ENCODE assay signal across 12 cellular contexts in the genomic region with DNA sequence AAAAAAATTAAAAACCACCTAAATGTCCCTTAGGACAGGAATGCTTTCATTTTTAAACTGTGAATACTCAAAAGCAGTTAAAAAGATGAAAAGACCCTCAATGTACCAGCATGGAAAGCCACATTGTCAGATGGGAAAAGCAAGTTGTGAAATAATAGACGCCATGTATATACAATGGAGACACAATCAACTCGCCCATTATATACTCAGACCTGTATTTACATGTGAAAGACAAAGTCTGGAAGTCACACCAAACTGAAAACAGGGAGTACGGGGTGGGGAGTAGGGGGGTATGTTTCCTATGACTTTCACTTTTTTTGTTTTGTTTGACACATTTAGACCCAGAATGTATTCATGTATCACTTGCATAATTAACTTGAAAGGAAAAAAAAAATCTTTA.
DNase-seq lines count a peak whose midpoint lies in the region; ATAC-seq and TF ChIP-seq lines count a peak whose summit lies in the region.
"Had no signal": no experiment of that assay in that cellular context is flagged by ENCODE, and none has a peak within 500 bp of the region (broad histone marks: within the 10 kb centered on the region; RNA-seq: fewer than 3 reads in every experiment).

No MANE protein-coding gene starts in this region.

- H3K4me2 ChIP-seq in GM23338, result peak overlapping the region; percentile 49

- H3K9ac ChIP-seq in HUES64 (ENCODE audit: low read depth, low read length), result no peak overlapping the region
- H3K9ac ChIP-seq: BLaER1 treated with 17β-estradiol and CSF1 and Interleukin-3, amounts not matched to agents 10 nM and 100 nM; GM23248 had no signal

- H3K4me1 ChIP-seq in GM23338 (ENCODE audit: insufficient read depth), result peaks cover 43% of the 10 kb centered on the region
- H3K4me1 ChIP-seq in HUES64 (ENCODE audit: insufficient read depth, low read length), result peaks cover 28% of the 10 kb centered on the region

- H3K36me3 Mint-ChIP-seq in GM23338 (ENCODE audit: low read depth) (no peaks in the 10 kb centered on the region; the same call in 2 of the 3 replicates), WTC11 (no peaks in the 10 kb centered on the region), nephron (ENCODE audit: low read depth) (no peaks in the 10 kb centered on the region)
- no peaks in the 10 kb centered on the region for H3K36me3 Mint-ChIP-seq in activated CD4-positive, alpha-beta T cell treated with anti-CD3 and anti-CD28 coated beads, Interleukin-2, amount 10 ng/mL, durations not matched to agents 7 days and 5 days (ENCODE audit: low read depth)
- H3K36me3 Mint-ChIP-seq: CD8-positive, alpha-beta T cell had no signal

- H4K20me1 ChIP-seq in GM23338 (replicated peaks; ENCODE audit: insufficient read depth), result no peaks in the 10 kb centered on the region
- H4K20me1 ChIP-seq: BLaER1 treated with 17β-estradiol and CSF1 and Interleukin-3, amounts not matched to agents 10 nM and 100 nM had no signal

- H3K9me3 Mint-ChIP-seq in GM23338 (no peaks in the 10 kb centered on the region; the same call in 2 of the 3 replicates), WTC11 (no peaks in the 10 kb centered on the region), nephron (no peaks in the 10 kb centered on the region)
- no peaks in the 10 kb centered on the region for H3K9me3 Mint-ChIP-seq in activated CD4-positive, alpha-beta T cell treated with anti-CD3 and anti-CD28 coated beads, Interleukin-2, amount 10 ng/mL, durations not matched to agents 7 days and 5 days
- H3K9me3 Mint-ChIP-seq: CD8-positive, alpha-beta T cell had no signal

- H3F3A ChIP-seq in GM23338 (replicated peaks; ENCODE audit: low read depth), result no peaks in the 10 kb centered on the region; the same call in 1 of the 2 replicates

- H3K36me3 ChIP-seq in GM23338 (ENCODE audit: insufficient read depth) (no peaks in the 10 kb centered on the region), HUES64 (ENCODE audit: insufficient read depth, low read length) (no peaks in the 10 kb centered on the region)
- H3K36me3 ChIP-seq: BLaER1 treated with 17β-estradiol and CSF1 and Interleukin-3, amounts not matched to agents 10 nM and 100 nM had no signal

- POLR2A ChIA-PET in WTC11 (lab: Charles Lee), result no interaction called here
- POLR2A ChIA-PET in activated CD4-positive, alpha-beta T cell treated with anti-CD3 and anti-CD28 coated beads, Interleukin-2, amount 10 ng/mL, durations not matched to agents 7 days and 5 days (lab: Charles Lee), result no interaction called here

- 0% methylated on average over 1 of the region's 3 CpGs for WGBS in HUES64

- H3K27ac Mint-ChIP-seq in GM23338 (peak overlapping the region; percentile 84; the same call in 1 of the 2 replicates), WTC11 (peak overlapping the region; percentile 75), nephron (peak overlapping the region in 2 of 3 experiments; percentile 43 to 69)
- H3K27ac Mint-ChIP-seq in activated CD4-positive, alpha-beta T cell treated with anti-CD3 and anti-CD28 coated beads, Interleukin-2, amount 10 ng/mL, durations not matched to agents 7 days and 5 days, result no peak overlapping the region
- H3K27ac Mint-ChIP-seq: B cell; CD8-positive, alpha-beta T cell had no signal

- no peak for TF ChIP-seq CTCF in GM23338 (conservative IDR thresholded peaks at IDR 0.05; ENCODE audit: low read depth in 2 of 2)
- TF ChIP-seq CTCF in WTC11 (IDR thresholded peaks at IDR 0.05), result no peak
- TF ChIP-seq CTCF in nephron (IDR thresholded peaks at IDR 0.05; ENCODE audit: unreplicated experiment in 3 of 3), result no peak

- H3K4me1 Mint-ChIP-seq in GM23338, result peaks cover 70% of the 10 kb centered on the region
- H3K4me1 Mint-ChIP-seq in WTC11, result peaks cover 75% of the 10 kb centered on the region
- H3K4me1 Mint-ChIP-seq in nephron, result peaks cover 43% of the 10 kb centered on the region
- H3K4me1 Mint-ChIP-seq in activated CD4-positive, alpha-beta T cell treated with anti-CD3 and anti-CD28 coated beads, Interleukin-2, amount 10 ng/mL, durations not matched to agents 7 days and 5 days, result no peaks in the 10 kb centered on the region

- CTCF ChIA-PET in WTC11 (lab: Charles Lee), result interaction anchor here (1.2 to 1.3 kb wide), 3 partner anchors 13 to 105 kb away, joined by 3 to 4 read pairs (median 3); no protein-coding TSS in a partner anchor
- CTCF ChIA-PET in activated CD4-positive, alpha-beta T cell treated with anti-CD3 and anti-CD28 coated beads, Interleukin-2, amount 10 ng/mL, durations not matched to agents 7 days and 5 days (lab: Charles Lee), result no interaction called here

- H3K4me3 ChIP-seq in GM23338 (no peak overlapping the region), HUES64 (ENCODE audit: low read length) (no peak overlapping the region)
- H3K4me3 ChIP-seq: BLaER1 treated with 17β-estradiol and CSF1 and Interleukin-3, amounts not matched to agents 10 nM and 100 nM; GM23248 had no signal

- H3K4me3 Mint-ChIP-seq in GM23338 (0 out of 3 replicates have a peak overlapping the region, but pooled peaks have one; percentile 32), WTC11 (no peak overlapping the region), nephron (no peak overlapping the region)
- H3K4me3 Mint-ChIP-seq in activated CD4-positive, alpha-beta T cell treated with anti-CD3 and anti-CD28 coated beads, Interleukin-2, amount 10 ng/mL, durations not matched to agents 7 days and 5 days, result no peak overlapping the region
- H3K4me3 Mint-ChIP-seq: B cell; CD8-positive, alpha-beta T cell had no signal

- H3K27me3 ChIP-seq in GM23338 (ENCODE audit: insufficient read depth) (peaks cover 37% of the 10 kb centered on the region), HUES64 (ENCODE audit: insufficient read depth, low read length) (peaks cover 43% of the 10 kb centered on the region)
- H3K27me3 ChIP-seq: BLaER1 treated with 17β-estradiol and CSF1 and Interleukin-3, amounts not matched to agents 10 nM and 100 nM had no signal

- ATAC-seq in GM23338, result 0 out of 3 replicates have a peak, but pooled peaks have one; percentile 3
- ATAC-seq in WTC11, result peak; percentile 5; the same call in 1 of the 2 replicates
- ATAC-seq: CD8-positive, alpha-beta T cell had no signal

- H3K27ac ChIP-seq in GM23338 (ENCODE audit: low read depth), result peak overlapping the region; percentile 73; the same call in 1 of the 2 replicates
- H3K27ac ChIP-seq in HUES64 (ENCODE audit: low read depth, low read length), result peak overlapping the region; percentile 37; the same call in 1 of the 2 replicates
- H3K27ac ChIP-seq: BLaER1 treated with 17β-estradiol and CSF1 and Interleukin-3, amounts not matched to agents 10 nM and 100 nM; GM23248 had no signal

- H3K79me2 ChIP-seq in GM23338 (replicated peaks; ENCODE audit: insufficient read depth), result no peaks in the 10 kb centered on the region

- no peaks in the 10 kb centered on the region; the same call in 1 of the 2 replicates for H3K9me2 ChIP-seq in GM23338 (ENCODE audit: insufficient read depth)

- no peaks in the 10 kb centered on the region for H3K9me3 ChIP-seq in HUES64 (ENCODE audit: insufficient read depth, low read depth, low read length)

- peaks cover 33% of the 10 kb centered on the region for H3K27me3 Mint-ChIP-seq in GM23338 (ENCODE audit: insufficient read depth, low read depth, poor library complexity)
- H3K27me3 Mint-ChIP-seq in WTC11 (ENCODE audit: low read depth), result peaks cover 47% of the 10 kb centered on the region
- peaks cover 72% of the 10 kb centered on the region for H3K27me3 Mint-ChIP-seq in nephron (ENCODE audit: low read depth)
- peaks cover 36% of the 10 kb centered on the region for H3K27me3 Mint-ChIP-seq in activated CD4-positive, alpha-beta T cell treated with anti-CD3 and anti-CD28 coated beads, Interleukin-2, amount 10 ng/mL, durations not matched to agents 7 days and 5 days

- DNase-seq in GM23338 (ENCODE audit: low spot score) (no peak), WTC11 (ENCODE audit: low spot score) (no peak), NCI-H1417 (lab: John Stamatoyannopoulos, UW) (no peak), GOT3 (lab: John Stamatoyannopoulos, UW) (no peak)
- DNase-seq in activated CD4-positive, alpha-beta T cell treated with anti-CD3 and anti-CD28 coated beads, Interleukin-2, amount 10 ng/mL, durations not matched to agents 7 days and 5 days, result no peak
- DNase-seq: CD8-positive, alpha-beta T cell; GM23248; HCEC 1CT had no signal

- H2AFZ ChIP-seq in GM23338, result no peak overlapping the region
- H2AFZ ChIP-seq: GM23248 had no signal

TF ChIP-seq in GM23338, 12 proteins besides CTCF, POLR2A, EP300 and RAD21 (continues in another document):
- TF ChIP-seq NANOG (IDR thresholded peaks at IDR 0.05; ENCODE audit: borderline replicate concordance) (peak; percentile 85), EZH2phosphoT487 (IDR thresholded peaks at IDR 0.05; ENCODE audit: unreplicated experiment) (no peak), ZNF331 (CRISPR knock-in tag; IDR thresholded peaks at IDR 0.05; ENCODE audit: low read depth) (no peak), CREB1 (CRISPR knock-in tag; IDR thresholded peaks at IDR 0.05; ENCODE audit: low read depth) (no peak), ZNF114 (CRISPR knock-in tag; IDR thresholded peaks at IDR 0.05) (no peak), STAT1 (IDR thresholded peaks at IDR 0.05; ENCODE audit: unreplicated experiment) (no peak)

TF ChIP-seq in WTC11, 78 proteins besides CTCF, POLR2A, EP300 and RAD21:
- TF ChIP-seq, protein P1, sequence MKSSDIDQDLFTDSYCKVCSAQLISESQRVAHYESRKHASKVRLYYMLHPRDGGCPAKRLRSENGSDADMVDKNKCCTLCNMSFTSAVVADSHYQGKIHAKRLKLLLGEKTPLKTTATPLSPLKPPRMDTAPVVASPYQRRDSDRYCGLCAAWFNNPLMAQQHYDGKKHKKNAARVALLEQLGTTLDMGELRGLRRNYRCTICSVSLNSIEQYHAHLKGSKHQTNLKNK (CRISPR knock-in tag; IDR thresholded peaks at IDR 0.05), result peak; percentile 72; the same call in 1 of the 2 replicates
- no peak for TF ChIP-seq NR1H2 (CRISPR knock-in tag; IDR thresholded peaks at IDR 0.05)
- TF ChIP-seq SP1 (CRISPR knock-in tag; conservative IDR thresholded peaks at IDR 0.05), result 0 out of 2 replicates have a peak, but pooled peaks have one; percentile 31
- no peak for TF ChIP-seq ZNF423 (CRISPR knock-in tag; IDR thresholded peaks at IDR 0.05)
TF ChIP-seq in WTC11: peak in this region for 2.
